17 cellular contexts compared by ENCODE assay signal in genomic region chr11:43903086-43903485, GRCh38. TPM values are rescaled to one million over a fixed set of nuclear protein-coding genes. Genes with fewer than 3 reads are reported as not detected.
DNase-seq lines count a peak whose midpoint lies in the region; ATAC-seq and TF ChIP-seq lines count a peak whose summit lies in the region.
"Had no signal": no experiment of that assay in that cellular context is flagged by ENCODE, and none has a peak within 500 bp of the region (broad histone marks: within the 10 kb centered on the region; RNA-seq: fewer than 3 reads in every experiment).

No MANE protein-coding gene starts in this region.

- H3K9me3 ChIP-seq in left lung (no peaks in the 10 kb centered on the region), breast epithelium (no peaks in the 10 kb centered on the region)
- H3K9me3 ChIP-seq: HAP-1 had no signal

- ATAC-seq in left lung (peak; percentile 80), GM21717 (IDR thresholded peaks at IDR 0.05; ENCODE audit: unreplicated experiment) (no peak)

- H3K27me3 ChIP-seq in left lung (no peaks in the 10 kb centered on the region), breast epithelium (no peaks in the 10 kb centered on the region)

- no peak for TF ChIP-seq POLR2A in breast epithelium (IDR thresholded peaks at IDR 0.05)

- intact Hi-C loops in left lung (cut with DNase I): no loop called here
- intact Hi-C loops in breast epithelium (cut with DNase I; ENCODE audit: low total_unique reads): no loop called here

- no peaks in the 10 kb centered on the region for H3K9me3 Mint-ChIP-seq in progenitor cell of endocrine pancreas (ENCODE audit: low read depth)
- H3K9me3 Mint-ChIP-seq: CD4-positive, alpha-beta memory T cell; HFFc6 had no signal

- no peak overlapping the region for H3K4me3 Mint-ChIP-seq in progenitor cell of endocrine pancreas (ENCODE audit: low read depth)
- H3K4me3 Mint-ChIP-seq: CD4-positive, alpha-beta memory T cell; HFFc6 had no signal

- peaks cover 25% of the 10 kb centered on the region for H3K36me3 Mint-ChIP-seq in progenitor cell of endocrine pancreas (ENCODE audit: insufficient read depth)

- no peak for DNase-seq in left lung
- DNase-seq in progenitor cell of endocrine pancreas (ENCODE audit: low spot score, unreplicated experiment): no peak
- no peak for DNase-seq in occipital lobe (lab: John Stamatoyannopoulos, UW)
- no peak for DNase-seq in breast epithelium (ENCODE audit: low spot score in 2 of 2)
- DNase-seq: C1 segment of cervical spinal cord; Calu3; CD4-positive, alpha-beta memory T cell; COR-L47; DMS53; DMS79 treated with DMSO at 0.1 percent for 48 hours; GF-D8; GOT3; HFFc6 had no signal

- H3K4me1 ChIP-seq in left lung: peaks cover 0 to 6% of the 10 kb centered on the region in 2 donors
- peaks cover 0 to 5% of the 10 kb centered on the region in 2 donors for H3K4me1 ChIP-seq in breast epithelium
- H3K4me1 ChIP-seq: HAP-1 had no signal

- H3K27me3 Mint-ChIP-seq in progenitor cell of endocrine pancreas: no peaks in the 10 kb centered on the region
- H3K27me3 Mint-ChIP-seq: CD4-positive, alpha-beta memory T cell had no signal

- TF ChIP-seq CTCF in VCaP (conservative IDR thresholded peaks at IDR 0.05) (no peak), left lung (IDR thresholded peaks at IDR 0.05) (no peak), progenitor cell of endocrine pancreas (IDR thresholded peaks at IDR 0.05; ENCODE audit: unreplicated experiment) (no peak), breast epithelium (IDR thresholded peaks at IDR 0.05) (no peak)

- H3K27ac ChIP-seq in VCaP: peak overlapping the region; percentile 20; the same call in 1 of the 2 replicates
- no peak overlapping the region for H3K27ac ChIP-seq in left lung
- H3K27ac ChIP-seq in breast epithelium: no peak overlapping the region

- H3K36me3 ChIP-seq in left lung (peaks cover 0 to 47% of the 10 kb centered on the region in 2 donors), breast epithelium (peaks cover 3% of the 10 kb centered on the region)

- H3K4me3 ChIP-seq in left lung (no peak overlapping the region), breast epithelium (no peak overlapping the region)
- H3K4me3 ChIP-seq: HAP-1 had no signal

- H3K4me1 Mint-ChIP-seq in progenitor cell of endocrine pancreas (ENCODE audit: low read depth): no peaks in the 10 kb centered on the region

- H3K27ac Mint-ChIP-seq in progenitor cell of endocrine pancreas: peak overlapping the region; percentile 46
- H3K27ac Mint-ChIP-seq: CD4-positive, alpha-beta memory T cell; HFFc6 had no signal

RNA-seq across cellular contexts. Expression of gene ALKBH3, which starts 22.5 kb away (rescaled TPM):
- total RNA-seq in left lung: 10 to 100 TPM; 28.8 to 36.6 TPM
- 19.8 and 22.0 TPM in 2 replicates for total RNA-seq in progenitor cell of endocrine pancreas
- total RNA-seq in occipital lobe: 33.5 TPM
- 10 to 100 TPM; 29.0 to 40.7 (median 33.1) TPM for total RNA-seq in breast epithelium

RNA-seq across cellular contexts. Expression of gene C11orf96, which starts 39.4 kb away (rescaled TPM):
- total RNA-seq in left lung: 10 to 100 TPM; 71.0 to 74.2 TPM
- total RNA-seq in progenitor cell of endocrine pancreas: 0.38 and 0.47 TPM in 2 replicates
- total RNA-seq in occipital lobe: 19.8 TPM
- 10 to 100 TPM; 41.1 to 97.3 (median 46.8) TPM for total RNA-seq in breast epithelium
- total RNA-seq: G401 had no signal

Comparison
In these comparisons a context has a peak if more than half of its experiments do, and no peak if none do; other contexts are left out.
1. RNA of gene C11orf96, which starts 39.4 kb away (total RNA-seq): 71.0 to 74.2 TPM in left lung, 41.1 to 97.3 TPM in breast epithelium and 19.8 TPM in occipital lobe (single experiment); 0.38 to 0.47 TPM in progenitor cell of endocrine pancreas; every median in the first group is over 10 times any median in the second.